12 cellular contexts compared by ENCODE assay signal in the genomic region with DNA sequence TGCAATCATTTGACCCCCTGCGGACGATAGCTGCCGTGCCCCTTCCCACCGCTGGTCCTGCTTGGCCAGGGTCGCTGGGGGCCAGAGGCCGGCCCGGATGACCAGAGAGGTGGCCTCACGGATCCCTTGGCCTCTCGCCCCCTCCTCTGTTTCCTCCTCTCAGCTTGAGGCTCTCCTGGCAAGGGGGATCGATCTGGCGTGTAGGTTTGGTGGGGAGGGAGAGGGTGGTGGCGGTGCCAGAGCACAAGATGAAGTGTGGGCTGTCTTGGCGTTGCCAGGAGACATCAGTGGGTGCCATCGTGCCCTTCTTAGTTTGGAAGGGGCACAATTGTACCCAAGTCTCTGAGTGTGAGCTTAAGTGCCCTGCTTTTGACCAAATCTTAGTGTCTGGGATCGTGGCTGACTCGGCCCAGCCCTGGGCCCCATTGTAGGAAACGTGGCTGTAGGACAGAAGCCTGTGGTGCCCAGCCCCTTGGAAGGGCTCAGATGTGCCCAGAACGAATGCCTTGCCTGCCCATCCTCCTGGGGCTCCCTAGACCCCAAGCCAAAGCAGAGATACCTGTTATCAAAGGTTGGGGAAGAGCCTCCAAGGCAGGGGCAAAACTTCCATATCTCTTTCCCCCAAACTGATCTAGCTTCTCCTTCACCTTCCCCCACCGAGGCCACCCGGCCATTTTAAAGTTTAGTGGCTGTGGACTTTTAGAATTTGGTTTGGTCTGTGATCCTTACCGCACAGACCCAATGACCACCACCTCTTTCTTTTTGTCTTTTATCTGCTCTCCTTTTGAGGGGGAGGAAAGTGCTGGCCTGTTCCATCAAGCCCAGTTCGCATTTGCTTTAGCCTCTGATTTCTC. TPM values are rescaled to one million over a fixed set of nuclear protein-coding genes. Genes with fewer than 3 reads are reported as not detected.
DNase-seq lines count a peak whose midpoint lies in the region; ATAC-seq and TF ChIP-seq lines count a peak whose summit lies in the region.
"Had no signal": no experiment of that assay in that cellular context is flagged by ENCODE, and none has a peak within 500 bp of the region (broad histone marks: within the 10 kb centered on the region; RNA-seq: fewer than 3 reads in every experiment).

No MANE protein-coding gene starts in this region.

- no peak overlapping the region for H3K27ac Mint-ChIP-seq in T-helper 17 cell
- H3K27ac Mint-ChIP-seq: activated naive CD8-positive, alpha-beta T cell treated with anti-CD3 and anti-CD28 coated beads for 36 hours; CD8-positive, alpha-beta T cell had no signal

- ATAC-seq in T-helper 17 cell (no peak), gastroesophageal sphincter (no peak)
- ATAC-seq: CD8-positive, alpha-beta T cell had no signal

- H3K27ac ChIP-seq in AG04450 (ENCODE audit: low read depth, low read length) (peak overlapping the region; percentile 88), gastroesophageal sphincter (peak overlapping the region; percentile 75 to 98 (median 94)), parathyroid adenoma (peak overlapping the region; percentile 96)

- 3 to 5% methylated on average over 5 of the region's 22 CpGs for WGBS in gastroesophageal sphincter (ENCODE audit: low coverage in 1 of 2), 2 donors

- H3K4me2 ChIP-seq in parathyroid adenoma (ENCODE audit: low read length) = no peak overlapping the region

- H3K36me3 ChIP-seq in gastroesophageal sphincter (no peaks in the 10 kb centered on the region), parathyroid adenoma (ENCODE audit: control insufficient read depth, insufficient read depth, low read length) (no peaks in the 10 kb centered on the region)

- no peak for TF ChIP-seq POLR2A in gastroesophageal sphincter (IDR thresholded peaks at IDR 0.05)

- no peak overlapping the region for H3K9ac ChIP-seq in parathyroid adenoma

- peaks cover 2% of the 10 kb centered on the region for H3K36me3 Mint-ChIP-seq in T-helper 17 cell (ENCODE audit: low read depth)
- H3K36me3 Mint-ChIP-seq: CD8-positive, alpha-beta T cell had no signal

- peaks cover 48% of the 10 kb centered on the region for H3K79me2 ChIP-seq in parathyroid adenoma

- H3K27me3 Mint-ChIP-seq in T-helper 17 cell = peaks cover 95% of the 10 kb centered on the region

- no peak overlapping the region for H2AFZ ChIP-seq in parathyroid adenoma

- DNase-seq in AG04450 (ENCODE audit: low read depth, low spot score) (no peak), T-helper 17 cell (no peak), GM03348 (ENCODE audit: low spot score) (no peak), D341Med (ENCODE audit: low spot score) (no peak), NCI-H2107 (lab: John Stamatoyannopoulos, UW) (no peak), OCI-M2 (lab: John Stamatoyannopoulos, UW; ENCODE audit: unreplicated experiment) (no peak)
- DNase-seq: activated naive CD8-positive, alpha-beta T cell treated with anti-CD3 and anti-CD28 coated beads for 36 hours; CD8-positive, alpha-beta T cell; NCI-H2029 treated with DMSO at 0.1 percent for 48 hours had no signal

- H3K4me3 Mint-ChIP-seq in T-helper 17 cell = peak overlapping the region; percentile 3
- H3K4me3 Mint-ChIP-seq: activated naive CD8-positive, alpha-beta T cell treated with anti-CD3 and anti-CD28 coated beads for 36 hours; CD8-positive, alpha-beta T cell had no signal

- TF ChIP-seq EP300 in gastroesophageal sphincter (IDR thresholded peaks at IDR 0.05) = no peak

- H3K27me3 ChIP-seq in AG04450 (ENCODE audit: control insufficient read depth, insufficient read depth, low read length) (no peaks in the 10 kb centered on the region), gastroesophageal sphincter (no peaks in the 10 kb centered on the region), parathyroid adenoma (ENCODE audit: control insufficient read depth, insufficient read depth, low read length) (no peaks in the 10 kb centered on the region)

- H3K4me3 ChIP-seq in AG04450 (ENCODE audit: low read depth, low read length) (peak overlapping the region; percentile 75), gastroesophageal sphincter (peak overlapping the region; percentile 44 to 87), parathyroid adenoma (ENCODE audit: low read depth, low read length) (peak overlapping the region; percentile 8)

- no peaks in the 10 kb centered on the region for H3K4me1 Mint-ChIP-seq in T-helper 17 cell

- TF ChIP-seq CTCF in AG04450 (IDR thresholded peaks at IDR 0.05; ENCODE audit: low read depth, low read length) (no peak), gastroesophageal sphincter (IDR thresholded peaks at IDR 0.05) (no peak), parathyroid adenoma (IDR thresholded peaks at IDR 0.05) (no peak)

- H3K4me1 ChIP-seq in gastroesophageal sphincter (peaks cover 0 to 80% (median 8%) of the 10 kb centered on the region in 3 donors), parathyroid adenoma (peaks cover 17% of the 10 kb centered on the region)

- POLR2A ChIA-PET in AG04450 (lab: Yijun Ruan, JAX) = interaction anchor here (0.7 to 1.6 kb wide), 7 partner anchors 8 to 1057 kb away, joined by 3 to 11 read pairs (median 4); no protein-coding TSS in a partner anchor

- no peaks in the 10 kb centered on the region for H3K9me3 ChIP-seq in AG04450 (ENCODE audit: control insufficient read depth, insufficient read depth, low read length)
- peaks cover 3% of the 10 kb centered on the region for H3K9me3 ChIP-seq in T-helper 17 cell (ENCODE audit: control insufficient read depth, low read length, poor library complexity, severe bottlenecking)
- no peaks in the 10 kb centered on the region for H3K9me3 ChIP-seq in gastroesophageal sphincter
- no peaks in the 10 kb centered on the region for H3K9me3 ChIP-seq in parathyroid adenoma (ENCODE audit: control insufficient read depth, low read length)

- CTCF ChIA-PET in AG04450 (lab: Charles Lee) = interaction anchor here (0.7 to 4.7 kb wide), 4 partner anchors 8 to 81 kb away, joined by 3 to 24 read pairs (median 4); no protein-coding TSS in a partner anchor

RNA-seq across cellular contexts. Expression of a gene that starts 14.4 kb away (rescaled TPM):
- 63.1 and 66.9 TPM in 2 replicates for polyA plus RNA-seq in AG04450 (2011; rRNA removed)
- 36.8 and 72.5 TPM in 2 replicates for polyA minus RNA-seq in AG04450 (2011; rRNA and poly(A)+ RNA removed)
- total RNA-seq in T-helper 17 cell (not detected), gastroesophageal sphincter (100 to 1,000 TPM in 1 of 4 donors, 10 to 100 TPM in 3; 82.7 to 126 (median 91.8) TPM)
- total RNA-seq: activated naive CD8-positive, alpha-beta T cell treated with anti-CD3 and anti-CD28 coated beads for 36 hours; CD8-positive, alpha-beta T cell; T-helper 1 cell treated with Interleukin-12 subunit alpha and Interleukin-12 subunit beta and Interleukin-4 antibody, amounts not matched to agents 30 ng/mL and 1 ng/mL, for 36 hours had no signal

Comparison
In these comparisons a context has a peak if more than half of its experiments do, and no peak if none do; other contexts are left out.
1. H3K4me3 ChIP-seq: peak in every context shown above with its lines; median percentile 75 in AG04450; 66 in gastroesophageal sphincter; 8 in parathyroid adenoma.
2. RNA of a gene that starts 14.4 kb away (total RNA-seq): 82.7 to 126 TPM in gastroesophageal sphincter; not detected in T-helper 17 cell; every median in the first group is over 10 times any median in the second.
3. Peak in every context shown above with its lines, with median percentiles within 50 percentile points of each other: H3K27ac ChIP-seq.